11 cellular contexts compared by ENCODE assay signal in the genomic region with DNA sequence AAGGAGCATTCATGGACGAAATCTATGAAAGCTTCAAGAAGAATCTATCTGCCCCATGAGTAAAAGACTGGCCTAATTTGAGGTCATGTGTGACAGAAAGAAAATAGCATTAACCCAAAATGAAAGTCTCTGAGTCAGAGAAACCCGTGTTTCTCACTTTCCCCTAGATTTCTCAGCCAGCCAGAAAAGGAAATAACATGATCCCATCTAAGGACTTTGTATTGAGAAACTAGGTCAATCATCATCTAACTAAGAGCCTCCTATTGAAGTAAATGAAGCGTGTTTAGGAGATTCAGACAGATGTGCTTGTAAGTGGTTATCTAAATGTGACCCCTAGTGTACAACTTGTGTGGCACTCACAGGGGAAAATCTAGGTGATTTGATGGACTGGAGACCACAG.
DNase-seq lines count a peak whose midpoint lies in the region; ATAC-seq and TF ChIP-seq lines count a peak whose summit lies in the region.
"Had no signal": no experiment of that assay in that cellular context is flagged by ENCODE, and none has a peak within 500 bp of the region (broad histone marks: within the 10 kb centered on the region; RNA-seq: fewer than 3 reads in every experiment).

No MANE protein-coding gene starts in this region.

- H3K4me3 ChIP-seq in GM12864 (ENCODE audit: low read depth, low read length), result no peak overlapping the region
- H3K4me3 ChIP-seq in OCI-LY3 (ENCODE audit: low read length), result no peak overlapping the region
- H3K4me3 ChIP-seq in osteoblast (ENCODE audit: insufficient read depth, low read length), result no peak overlapping the region
- no peak overlapping the region for H3K4me3 ChIP-seq in neural progenitor cell

- TF ChIP-seq CTCF in GM12864 (IDR thresholded peaks at IDR 0.05; ENCODE audit: low read depth, low read length, missing control alignments) (no peak), OCI-LY3 (IDR thresholded peaks at IDR 0.05; ENCODE audit: low read depth, low read length) (peak; percentile 19; the same call in 1 of the 2 replicates), osteoblast (IDR thresholded peaks at IDR 0.05; ENCODE audit: extremely low read depth, low read depth, low read length) (no peak), neural progenitor cell (IDR thresholded peaks at IDR 0.05) (no peak)

- H3K9ac ChIP-seq in OCI-LY3 (ENCODE audit: low read length) (no peak overlapping the region), neural progenitor cell (no peak overlapping the region)

- H3K9me3 Mint-ChIP-seq in neural progenitor cell, result peaks cover 14% of the 10 kb centered on the region

- H2AFZ ChIP-seq in OCI-LY3 (ENCODE audit: low read depth, low read length) (no peak overlapping the region), osteoblast (ENCODE audit: low read length) (peak overlapping the region; percentile 75), neural progenitor cell (replicated peaks) (no peak overlapping the region)

- peaks cover 11% of the 10 kb centered on the region for H3K4me1 Mint-ChIP-seq in neural progenitor cell

- peak overlapping the region; percentile 10; the same call in 1 of the 2 replicates for H3K4me2 ChIP-seq in OCI-LY3 (ENCODE audit: low read length)
- peak overlapping the region; percentile 2 for H3K4me2 ChIP-seq in osteoblast (ENCODE audit: insufficient read depth, low read length)
- no peak overlapping the region for H3K4me2 ChIP-seq in neural progenitor cell

- no peaks in the 10 kb centered on the region for H3F3A ChIP-seq in neural progenitor cell (ENCODE audit: low read depth)

- H3K36me3 Mint-ChIP-seq in neural progenitor cell, result no peaks in the 10 kb centered on the region

- no peaks in the 10 kb centered on the region for H3K9me3 ChIP-seq in OCI-LY3 (ENCODE audit: insufficient read depth, low read length)
- no peaks in the 10 kb centered on the region for H3K9me3 ChIP-seq in osteoblast (ENCODE audit: low read depth, low read length)
- no peaks in the 10 kb centered on the region for H3K9me3 ChIP-seq in neural progenitor cell (ENCODE audit: low read depth)

- no peaks in the 10 kb centered on the region for H3K27me3 Mint-ChIP-seq in neural progenitor cell (ENCODE audit: insufficient read depth, low read depth)

- H3K27ac ChIP-seq in OCI-LY3 (ENCODE audit: low read length) (no peak overlapping the region), osteoblast (ENCODE audit: low read depth, low read length) (no peak overlapping the region), neural progenitor cell (no peak overlapping the region)

- H3K4me3 Mint-ChIP-seq in neural progenitor cell, result no peak overlapping the region

- H3K27me3 ChIP-seq in OCI-LY3 (ENCODE audit: low read depth, low read length) (no peaks in the 10 kb centered on the region), osteoblast (ENCODE audit: insufficient read depth, low read length) (no peaks in the 10 kb centered on the region), neural progenitor cell (no peaks in the 10 kb centered on the region)

- H3K79me2 ChIP-seq in OCI-LY3 (ENCODE audit: low read length), result no peaks in the 10 kb centered on the region
- no peaks in the 10 kb centered on the region for H3K79me2 ChIP-seq in osteoblast (ENCODE audit: insufficient read depth, low read length)
- no peaks in the 10 kb centered on the region for H3K79me2 ChIP-seq in neural progenitor cell (ENCODE audit: low read depth)

- DNase-seq in GM12864 (ENCODE audit: low read depth), result peak; percentile 15
- peak; percentile 58 for DNase-seq in osteoblast (ENCODE audit: insufficient read length, low spot score, missing footprints)
- no peak for DNase-seq in NCI-H226
- no peak for DNase-seq in SW 1271 (lab: John Stamatoyannopoulos, UW)
- no peak for DNase-seq in neural progenitor cell (ENCODE audit: low spot score)
- DNase-seq: activated naive CD4-positive, alpha-beta T cell treated with anti-CD3 and anti-CD28 coated beads, Interleukin-2, amount 50 U/mL, for 16 hours; NCI-H526 treated with DMSO at 0.1 percent for 48 hours; stimulated activated naive CD4-positive, alpha-beta T cell had no signal

- ATAC-seq in GM21447 (IDR thresholded peaks at IDR 0.05; ENCODE audit: unreplicated experiment), result peak; percentile 75
- ATAC-seq in HG02759 (IDR thresholded peaks at IDR 0.05; ENCODE audit: unreplicated experiment), result no peak

- H3K27ac Mint-ChIP-seq in neural progenitor cell, result no peak overlapping the region

- H4K20me1 ChIP-seq in OCI-LY3 (ENCODE audit: insufficient read depth, low read length), result no peaks in the 10 kb centered on the region
- H4K20me1 ChIP-seq in osteoblast (ENCODE audit: insufficient read depth, low read length), result no peaks in the 10 kb centered on the region
- no peaks in the 10 kb centered on the region for H4K20me1 ChIP-seq in neural progenitor cell (ENCODE audit: low read depth)

- H3K36me3 ChIP-seq in OCI-LY3 (replicated peaks; ENCODE audit: low read depth, low read length) (no peaks in the 10 kb centered on the region), osteoblast (ENCODE audit: insufficient read depth, low read length) (no peaks in the 10 kb centered on the region), neural progenitor cell (no peaks in the 10 kb centered on the region)

- H3K4me1 ChIP-seq in OCI-LY3 (ENCODE audit: low read length) (peaks cover 18% of the 10 kb centered on the region), osteoblast (ENCODE audit: insufficient read depth, low read length) (peaks cover 23% of the 10 kb centered on the region), neural progenitor cell (peaks cover 10% of the 10 kb centered on the region)

Comparison
In these comparisons a context has a peak if more than half of its experiments do, and no peak if none do; other contexts are left out.
1. DNase-seq: peak in GM12864 (single experiment) and osteoblast (single experiment); none in NCI-H226 (single experiment), SW 1271 (0 of 2) and neural progenitor cell (single experiment).